Comparison of ENCODE assay signal across 8 cellular contexts in the genomic region with DNA sequence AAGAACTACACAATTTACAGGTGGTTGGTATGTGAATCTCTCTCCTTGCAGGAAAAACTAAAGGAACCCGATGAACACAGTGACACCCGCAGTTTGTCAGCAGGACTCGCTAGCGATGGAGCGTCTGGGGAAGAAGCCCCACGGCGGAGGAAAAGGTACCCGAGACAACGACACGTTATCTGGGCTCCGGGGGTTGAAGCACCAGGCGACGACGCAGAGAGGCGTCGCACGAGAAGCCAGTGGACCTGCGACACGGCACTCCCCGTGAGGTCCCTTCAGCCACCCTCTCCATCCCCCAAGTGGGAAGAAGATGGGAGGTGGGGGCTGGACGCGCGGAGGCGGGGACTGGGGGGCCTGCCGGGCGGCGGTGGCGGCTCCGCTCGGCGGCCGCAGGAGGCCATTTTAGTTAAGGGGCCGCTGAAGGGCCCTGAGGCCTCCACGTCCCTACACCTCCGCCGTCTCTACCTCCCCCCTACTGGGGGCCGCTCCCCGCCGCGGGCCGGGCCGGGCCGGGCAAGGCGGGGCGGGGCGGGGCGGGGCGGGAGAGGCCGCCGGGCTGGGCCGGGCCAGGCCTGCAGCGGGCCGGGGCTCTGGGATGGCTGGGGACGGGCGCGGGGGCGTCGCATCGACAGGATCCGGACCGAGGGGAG. TPM values are rescaled to one million over a fixed set of nuclear protein-coding genes. Genes with fewer than 3 reads are reported as not detected.
DNase-seq lines count a peak whose midpoint lies in the region; ATAC-seq and TF ChIP-seq lines count a peak whose summit lies in the region.

No MANE protein-coding gene starts in this region.

- peak; percentile 7 to 53 (median 32) for DNase-seq in CD4-positive, alpha-beta T cell
- DNase-seq in anterior cingulate cortex (lab: John Stamatoyannopoulos, UW) (peak in 45 of 58 donors; percentile 15 to 75 (median 48)), hippocampal formation (lab: John Stamatoyannopoulos, UW) (peak; percentile 11 to 41), retinal pigment epithelial cell (ENCODE audit: low read depth) (no peak), NCI-H1436 (lab: John Stamatoyannopoulos, UW) (no peak)

- no peaks in the 10 kb centered on the region for H3K9me3 ChIP-seq in CD4-positive, alpha-beta T cell (ENCODE audit: control insufficient read depth, low read length)

- H3K36me3 Mint-ChIP-seq in CD4-positive, alpha-beta T cell (ENCODE audit: low read depth): peaks cover 16% of the 10 kb centered on the region

- H3K27ac Mint-ChIP-seq in CD4-positive, alpha-beta T cell: peak overlapping the region; percentile 89

- H3K9me3 Mint-ChIP-seq in CD4-positive, alpha-beta T cell: no peaks in the 10 kb centered on the region

- intact Hi-C loops in CD4-positive, alpha-beta T cell (cut with DNase I, micrococcal nuclease): loop anchor here (1.0 to 10.0 kb wide), 9 partner anchors 36 to 1561 kb away; a partner anchor contains a TSS

- peak overlapping the region; percentile 93 for H3K4me3 Mint-ChIP-seq in CD4-positive, alpha-beta T cell

- peaks cover 42% of the 10 kb centered on the region for H3K4me1 Mint-ChIP-seq in CD4-positive, alpha-beta T cell (ENCODE audit: low read depth)

- no peaks in the 10 kb centered on the region for H3K27me3 ChIP-seq in CD4-positive, alpha-beta T cell (ENCODE audit: control insufficient read depth, insufficient read depth, low read length)

- peak overlapping the region; percentile 78 for H3K4me3 ChIP-seq in retinal pigment epithelial cell (ENCODE audit: low read length)

- POLR2A ChIA-PET in CD4-positive, alpha-beta T cell (lab: Charles Lee): interaction anchor here (0.6 to 1.4 kb wide), 3 partner anchors 13 to 143 kb away, joined by 3 to 4 read pairs (median 3); a partner anchor contains a TSS

- peak; percentile 28 for ATAC-seq in CD4-positive, alpha-beta T cell (ENCODE audit: poor library complexity)
- peak; percentile 41 for ATAC-seq in GM19395 (IDR thresholded peaks at IDR 0.05; ENCODE audit: unreplicated experiment)
- peak; percentile 15 for ATAC-seq in HG03469 (IDR thresholded peaks at IDR 0.05; ENCODE audit: unreplicated experiment)
- ATAC-seq in SK-N-SH treated with all-trans-retinoic acid at 6 μM for 48 hours: peak; percentile 53

- no peak for TF ChIP-seq CTCF in CD4-positive, alpha-beta T cell (IDR thresholded peaks at IDR 0.05)
- TF ChIP-seq CTCF in retinal pigment epithelial cell (conservative IDR thresholded peaks at IDR 0.05; ENCODE audit: low read depth, low read length): no peak

- H3K27me3 Mint-ChIP-seq in CD4-positive, alpha-beta T cell: no peaks in the 10 kb centered on the region

- peak overlapping the region; percentile 88 for H3K27ac ChIP-seq in CD4-positive, alpha-beta T cell (ENCODE audit: low read depth, low read length)

- CTCF ChIA-PET in CD4-positive, alpha-beta T cell (lab: Charles Lee): interaction anchor here (1.6 kb wide), 1 partner anchor 146 kb away, joined by 5 read pairs; no protein-coding TSS in a partner anchor

TF ChIP-seq in SK-N-SH treated with all-trans-retinoic acid at 6 μM for 48 hours, 23 proteins besides CTCF, POLR2A, EP300 and RAD21:
- TF ChIP-seq, protein P1, sequence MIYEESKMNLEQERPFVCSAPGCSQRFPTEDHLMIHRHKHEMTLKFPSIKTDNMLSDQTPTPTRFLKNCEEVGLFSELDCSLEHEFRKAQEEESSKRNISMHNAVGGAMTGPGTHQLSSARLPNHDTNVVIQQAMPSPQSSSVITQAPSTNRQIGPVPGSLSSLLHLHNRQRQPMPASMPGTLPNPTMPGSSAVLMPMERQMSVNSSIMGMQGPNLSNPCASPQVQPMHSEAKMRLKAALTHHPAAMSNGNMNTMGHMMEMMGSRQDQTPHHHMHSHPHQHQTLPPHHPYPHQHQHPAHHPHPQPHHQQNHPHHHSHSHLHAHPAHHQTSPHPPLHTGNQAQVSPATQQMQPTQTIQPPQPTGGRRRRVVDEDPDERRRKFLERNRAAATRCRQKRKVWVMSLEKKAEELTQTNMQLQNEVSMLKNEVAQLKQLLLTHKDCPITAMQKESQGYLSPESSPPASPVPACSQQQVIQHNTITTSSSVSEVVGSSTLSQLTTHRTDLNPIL (CRISPR knock-in tag; IDR thresholded peaks at IDR 0.05; ENCODE audit: low read depth): no peak
- TF ChIP-seq TCF4 (CRISPR knock-in tag; IDR thresholded peaks at IDR 0.05; ENCODE audit: borderline replicate concordance): no peak
- no peak for TF ChIP-seq SNAI2 (CRISPR knock-in tag; IDR thresholded peaks at IDR 0.05)
TF ChIP-seq in SK-N-SH treated with all-trans-retinoic acid at 6 μM for 48 hours: peak in this region for 0.

RNA-seq across cellular contexts. Expression of a gene that starts 0.9 kb away (rescaled TPM):
- total RNA-seq in CD4-positive, alpha-beta T cell: 10 to 100 TPM; 58.8 to 61.0 TPM

Comparison
In these comparisons a context has a peak if more than half of its experiments do, and no peak if none do; other contexts are left out.
1. DNase-seq: peak in CD4-positive, alpha-beta T cell (10 of 10), anterior cingulate cortex (45 of 58) and hippocampal formation (2 of 2); none in retinal pigment epithelial cell (single experiment) and NCI-H1436 (single experiment).
2. Peak in every context shown above with its lines, with median percentiles within 50 percentile points of each other: ATAC-seq.